Comparison of ENCODE assay signal across 1 cellular context in genomic region chr9:107681988-107682387, GRCh38.
TF ChIP-seq lines count a peak whose summit lies in the region.

No MANE protein-coding gene starts in this region.

TF ChIP-seq in GM23338, 12 proteins besides CTCF, POLR2A, EP300 and RAD21 (continued from another document):
- TF ChIP-seq REST (IDR thresholded peaks at IDR 0.05; ENCODE audit: unreplicated experiment) (no peak), STAT1 (IDR thresholded peaks at IDR 0.05; ENCODE audit: unreplicated experiment) (no peak), POLR2AphosphoS5 (IDR thresholded peaks at IDR 0.05; ENCODE audit: low read depth) (no peak), EZH2 (IDR thresholded peaks at IDR 0.05; ENCODE audit: low read depth, unreplicated experiment) (no peak), NANOG (IDR thresholded peaks at IDR 0.05; ENCODE audit: borderline replicate concordance) (no peak), JUNB (IDR thresholded peaks at IDR 0.05; ENCODE audit: unreplicated experiment) (no peak), ZNF462 (CRISPR knock-in tag; IDR thresholded peaks at IDR 0.05) (no peak)
- TF ChIP-seq, protein P1, sequence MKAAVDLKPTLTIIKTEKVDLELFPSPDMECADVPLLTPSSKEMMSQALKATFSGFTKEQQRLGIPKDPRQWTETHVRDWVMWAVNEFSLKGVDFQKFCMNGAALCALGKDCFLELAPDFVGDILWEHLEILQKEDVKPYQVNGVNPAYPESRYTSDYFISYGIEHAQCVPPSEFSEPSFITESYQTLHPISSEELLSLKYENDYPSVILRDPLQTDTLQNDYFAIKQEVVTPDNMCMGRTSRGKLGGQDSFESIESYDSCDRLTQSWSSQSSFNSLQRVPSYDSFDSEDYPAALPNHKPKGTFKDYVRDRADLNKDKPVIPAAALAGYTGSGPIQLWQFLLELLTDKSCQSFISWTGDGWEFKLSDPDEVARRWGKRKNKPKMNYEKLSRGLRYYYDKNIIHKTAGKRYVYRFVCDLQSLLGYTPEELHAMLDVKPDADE (IDR thresholded peaks at IDR 0.05), result no peak
TF ChIP-seq in GM23338: peak in this region for 0.
